ENCODE assay signal across 12 cellular contexts in the genomic region with DNA sequence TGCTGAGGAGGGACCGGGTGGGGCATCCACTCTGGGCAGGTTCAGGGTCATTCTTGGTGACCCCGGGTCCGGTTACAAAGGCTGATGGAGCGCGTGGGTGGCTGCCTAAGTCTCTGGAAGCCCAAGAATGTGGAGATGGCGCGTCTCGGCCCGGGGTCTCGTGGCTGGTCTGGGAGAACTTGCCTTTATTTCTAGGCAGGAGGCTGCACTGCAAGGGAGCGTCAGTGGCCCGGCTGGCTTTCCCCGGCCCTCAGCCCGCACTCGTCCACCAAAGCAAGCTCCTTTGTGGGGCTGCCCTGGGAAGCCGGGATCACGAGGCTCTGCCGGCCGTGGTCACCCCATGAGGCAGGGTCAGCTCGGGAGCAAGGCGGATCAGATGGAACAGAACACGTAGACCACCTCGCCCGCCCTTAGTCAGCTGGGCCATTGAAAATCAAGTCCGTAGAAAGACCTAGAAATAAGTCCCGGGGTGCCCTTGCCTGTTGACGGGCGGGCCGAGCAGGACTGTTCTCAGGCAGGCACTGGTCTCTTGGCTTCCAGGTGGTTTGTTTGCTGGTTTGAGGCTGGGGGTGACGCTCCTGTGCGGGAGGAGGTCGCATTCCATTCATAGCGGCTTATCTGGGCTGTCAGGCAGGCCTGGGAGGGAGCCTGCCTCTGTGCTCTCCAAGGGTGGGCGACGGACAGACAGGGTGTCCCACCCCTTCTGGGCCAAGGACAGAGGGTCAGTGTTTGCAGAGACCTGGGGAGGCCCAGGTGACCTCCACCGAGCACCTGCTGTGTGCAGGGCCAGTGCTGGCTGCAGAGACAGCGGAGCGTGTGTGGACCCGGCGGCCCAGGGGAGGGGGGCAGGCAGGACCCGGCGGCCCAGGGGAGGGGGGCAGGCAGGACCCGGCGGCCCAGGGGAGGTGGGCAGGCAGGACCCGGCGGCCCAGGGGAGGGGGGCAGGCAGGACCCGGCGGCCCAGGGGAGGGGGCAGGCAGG. TPM values are rescaled to one million over a fixed set of nuclear protein-coding genes. Genes with fewer than 3 reads are reported as not detected.
A peak's percentile ranks its signal among the peaks of the same experiment; 100 is the strongest.
DNase-seq lines count a peak whose midpoint lies in the region; TF ChIP-seq lines count a peak whose summit lies in the region.
"Had no signal": no experiment of that assay in that cellular context is flagged by ENCODE, and none has a peak within 500 bp of the region (broad histone marks: within the 10 kb centered on the region; RNA-seq: fewer than 3 reads in every experiment).

No MANE protein-coding gene starts in this region.

- H3K9me3 Mint-ChIP-seq in osteocyte (ENCODE audit: unreplicated experiment): no peaks in the 10 kb centered on the region

- no peak for TF ChIP-seq CTCF in fibroblast of mammary gland (conservative IDR thresholded peaks at IDR 0.05; ENCODE audit: control insufficient read depth, insufficient read depth, low read depth, low read length)
- no peak for TF ChIP-seq CTCF in osteocyte (IDR thresholded peaks at IDR 0.05)

- peak overlapping the region; percentile 14 for H3K4me3 Mint-ChIP-seq in osteocyte (ENCODE audit: unreplicated experiment)

- no peaks in the 10 kb centered on the region for H3K27me3 Mint-ChIP-seq in osteocyte (ENCODE audit: unreplicated experiment)

- H3K4me3 ChIP-seq in SJCRH30 (no peak overlapping the region), fibroblast of mammary gland (ENCODE audit: control insufficient read depth, low read depth, low read length) (no peak overlapping the region)
- H3K4me3 ChIP-seq: left lung had no signal

- peaks cover 2% of the 10 kb centered on the region for H3K36me3 Mint-ChIP-seq in osteocyte (ENCODE audit: unreplicated experiment)

- H3K27me3 ChIP-seq in SJCRH30: no peaks in the 10 kb centered on the region

- H3K9me3 ChIP-seq in SJCRH30 (replicated peaks): no peaks in the 10 kb centered on the region
- H3K9me3 ChIP-seq: left lung had no signal

- H3K4me1 ChIP-seq in SJCRH30: peaks cover 42% of the 10 kb centered on the region
- H3K4me1 ChIP-seq: left lung had no signal

- DNase-seq in EH (ENCODE audit: low read depth) (peak; percentile 54), SJCRH30 (peak; percentile 44 to 52), fibroblast of mammary gland (ENCODE audit: low read depth) (peak; percentile 46), osteocyte (ENCODE audit: extremely low spot score, unreplicated experiment) (no peak), NCI-H128 (lab: John Stamatoyannopoulos, UW; ENCODE audit: unreplicated experiment) (no peak), NCI-H187 treated with DMSO at 0.1 percent for 48 hours (lab: John Stamatoyannopoulos, UW) (no peak), foreskin melanocyte (no peak), mucosa of gallbladder (ENCODE audit: low spot score) (no peak)
- DNase-seq: NCI-H1417, nucleus accumbens, SHP77 had no signal

- peaks cover 74% of the 10 kb centered on the region for H3K4me1 Mint-ChIP-seq in osteocyte (ENCODE audit: unreplicated experiment)

- peak overlapping the region; percentile 62 for H3K27ac Mint-ChIP-seq in osteocyte (ENCODE audit: unreplicated experiment)

- H3K36me3 ChIP-seq in SJCRH30: no peaks in the 10 kb centered on the region
- H3K36me3 ChIP-seq: left lung had no signal

- H3K27ac ChIP-seq in SJCRH30: peak overlapping the region; percentile 25; the same call in 1 of the 2 replicates
- H3K27ac ChIP-seq: left lung had no signal

RNA-seq across cellular contexts. Expression of gene COL18A1, which starts 25.8 kb away (rescaled TPM):
- 18.5 and 19.5 TPM in 2 replicates for total RNA-seq in SJCRH30 (2014; rRNA removed; shearing (Covaris generic))
- total RNA-seq in osteocyte (515 and 555 TPM in 2 replicates), mucosa of gallbladder (172 TPM)

Comparison
In these comparisons a context has a peak if more than half of its experiments do, and no peak if none do; other contexts are left out.
1. DNase-seq: peak in EH (single experiment), SJCRH30 (2 of 2) and fibroblast of mammary gland (single experiment); none in osteocyte (single experiment), NCI-H128 (single experiment), NCI-H187 treated with DMSO at 0.1 percent for 48 hours (single experiment), foreskin melanocyte (single experiment) and mucosa of gallbladder (single experiment).